ENCODE assay signal across 19 cellular contexts in the genomic region with DNA sequence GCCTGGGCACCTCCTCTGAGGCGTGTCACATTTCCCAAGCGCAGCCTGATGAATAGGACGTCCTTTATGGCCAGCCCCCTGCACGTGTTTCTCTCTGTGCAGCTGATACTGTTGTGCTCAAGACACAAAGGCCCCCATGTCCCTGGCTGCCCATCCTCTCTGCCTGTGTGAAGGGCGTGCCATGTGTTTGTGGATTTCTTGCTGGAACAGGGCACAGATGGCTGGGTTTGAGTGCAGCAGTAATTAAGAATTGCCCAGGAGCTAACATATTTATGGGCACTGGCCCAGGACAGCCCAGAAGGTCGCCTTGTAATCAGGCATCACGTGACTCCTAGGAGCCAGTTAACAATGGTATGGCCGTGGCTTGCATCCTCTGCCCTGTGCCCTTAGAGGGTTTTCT.
DNase-seq lines count a peak whose midpoint lies in the region; ATAC-seq, FAIRE-seq and TF ChIP-seq lines count a peak whose summit lies in the region.
"Had no signal": no experiment of that assay in that cellular context is flagged by ENCODE, and none has a peak within 500 bp of the region (broad histone marks: within the 10 kb centered on the region; RNA-seq: fewer than 3 reads in every experiment).

No MANE protein-coding gene starts in this region.

- H3K36me3 Mint-ChIP-seq in activated T-helper 1 cell treated with anti-CD3 and anti-CD28 coated beads, Interleukin-12 subunit alpha, Interleukin-12 subunit beta, Interleukin-2, Interleukin-4 antibody, amounts not matched to agents 30 ng/mL and 10 ng/mL and 1 ng/mL, durations not matched to agents 14 hours and 24 hours and 36 hours (ENCODE audit: low read depth) = peaks cover 2% of the 10 kb centered on the region
- peaks cover 0 to 14% of the 10 kb centered on the region in 2 donors for H3K36me3 Mint-ChIP-seq in CD4-positive, alpha-beta memory T cell
- H3K36me3 Mint-ChIP-seq in activated CD8-positive, alpha-beta T cell treated with anti-CD3 and anti-CD28 coated beads for 36 hours (ENCODE audit: low read depth) = peaks cover 2% of the 10 kb centered on the region

- H3K27me3 ChIP-seq in HepG2 (ENCODE audit: control insufficient read depth in 1 of 2, insufficient read depth in 2 of 2, low read length in 2 of 2) (no peaks in the 10 kb centered on the region), right lobe of liver (no peaks in the 10 kb centered on the region)
- no peaks in the 10 kb centered on the region for H3K27me3 ChIP-seq in CD4-positive, alpha-beta memory T cell (ENCODE audit: insufficient read depth, low read length)
- H3K27me3 ChIP-seq: brain microvascular endothelial cell, gastrocnemius medialis, sigmoid colon, upper lobe of right lung had no signal

- H3K79me2 ChIP-seq in HepG2 (ENCODE audit: insufficient read depth, low read length) = peaks cover 10% of the 10 kb centered on the region

- no peak overlapping the region for H2AFZ ChIP-seq in HepG2 (ENCODE audit: low read length)

- CTCF ChIA-PET in HepG2 (lab: Yijun Ruan, JAX; ENCODE audit: low intra/inter-chr PET ratio, low total read pairs) = no interaction called here
- CTCF ChIA-PET in CD4-positive, alpha-beta memory T cell (lab: Charles Lee; ENCODE audit: partially characterized antibody) = no interaction called here
- CTCF ChIA-PET in activated CD8-positive, alpha-beta T cell treated with anti-CD3 and anti-CD28 coated beads for 36 hours (lab: Charles Lee) = interaction anchor here (1.2 kb wide), 1 partner anchor 13 kb away, joined by 3 read pairs; no protein-coding TSS in a partner anchor

- no peak overlapping the region for H3K9ac ChIP-seq in HepG2 (ENCODE audit: insufficient read depth, low read depth, low read length)

- H3K36me3 ChIP-seq in HepG2 (replicated peaks in 1 of 2; ENCODE audit: control insufficient read depth in 1 of 2, insufficient read depth in 2 of 2, low read length in 2 of 2) (peaks cover 5 to 33% of the 10 kb centered on the region in 2 experiments; a peak in 4 of 5 replicates), right lobe of liver (no peaks in the 10 kb centered on the region)
- H3K36me3 ChIP-seq in CD4-positive, alpha-beta memory T cell (ENCODE audit: insufficient read depth, low read length) = no peaks in the 10 kb centered on the region
- H3K36me3 ChIP-seq: brain microvascular endothelial cell, gastrocnemius medialis, sigmoid colon, upper lobe of right lung had no signal

- TF ChIP-seq CTCF in HepG2 (CRISPR knock-in tag; IDR thresholded peaks at IDR 0.05) (no peak), right lobe of liver (IDR thresholded peaks at IDR 0.05) (no peak)
- TF ChIP-seq CTCF in activated CD8-positive, alpha-beta T cell treated with anti-CD3 and anti-CD28 coated beads for 36 hours (IDR thresholded peaks at IDR 0.05) = no peak

- peaks cover 13% of the 10 kb centered on the region for H3K4me1 Mint-ChIP-seq in activated T-helper 1 cell treated with anti-CD3 and anti-CD28 coated beads, Interleukin-12 subunit alpha, Interleukin-12 subunit beta, Interleukin-2, Interleukin-4 antibody, amounts not matched to agents 30 ng/mL and 10 ng/mL and 1 ng/mL, durations not matched to agents 14 hours and 24 hours and 36 hours (ENCODE audit: low read depth)
- peaks cover 0 to 17% (median 8%) of the 10 kb centered on the region in 4 donors for H3K4me1 Mint-ChIP-seq in CD4-positive, alpha-beta memory T cell
- H3K4me1 Mint-ChIP-seq in activated CD8-positive, alpha-beta T cell treated with anti-CD3 and anti-CD28 coated beads for 36 hours (ENCODE audit: low read depth) = peaks cover 11% of the 10 kb centered on the region

- intact Hi-C loops in HepG2 (cut with micrococcal nuclease; ENCODE audit: unreplicated experiment) = no loop called here
- intact Hi-C loops in right lobe of liver (cut with DNase I) = no loop called here
- intact Hi-C loops in activated T-helper 1 cell treated with anti-CD3 and anti-CD28 coated beads, Interleukin-12 subunit alpha, Interleukin-12 subunit beta, Interleukin-2, Interleukin-4 antibody, amounts not matched to agents 30 ng/mL and 10 ng/mL and 1 ng/mL, durations not matched to agents 14 hours and 24 hours and 36 hours (cut with micrococcal nuclease) = no loop called here
- intact Hi-C loops in CD4-positive, alpha-beta memory T cell (cut with micrococcal nuclease) = no loop called here
- intact Hi-C loops in activated CD8-positive, alpha-beta T cell treated with anti-CD3 and anti-CD28 coated beads for 36 hours (cut with micrococcal nuclease) = no loop called here

- TF ChIP-seq POLR2A in HepG2 (IDR thresholded peaks at IDR 0.05; ENCODE audit: insufficient read depth in 1 of 2, low read depth in 2 of 2, low read length in 2 of 2) = no peak
- TF ChIP-seq POLR2A in right lobe of liver (IDR thresholded peaks at IDR 0.05) = no peak

- no peak for TF ChIP-seq RAD21 in HepG2 (CRISPR knock-in tag; IDR thresholded peaks at IDR 0.05)

- POLR2A ChIA-PET in HepG2 (lab: Yijun Ruan, JAX) = interaction anchor here (5.9 kb wide), 1 partner anchor 13 kb away, joined by 113 read pairs; no protein-coding TSS in a partner anchor
- POLR2A ChIA-PET in CD4-positive, alpha-beta memory T cell (lab: Charles Lee; ENCODE audit: partially characterized antibody) = no interaction called here
- POLR2A ChIA-PET in activated CD8-positive, alpha-beta T cell treated with anti-CD3 and anti-CD28 coated beads for 36 hours (lab: Charles Lee) = no interaction called here

- WGBS in HepG2 (ENCODE audit: low lambda C conversion rate) = 96% methylated on average over 7 of the region's 8 CpGs
- 86% methylated on average over 2 of the region's 8 CpGs for WGBS in right lobe of liver (ENCODE audit: insufficient coverage, low coverage, low lambda C conversion rate, missing lambda C conversion rate)

- H3K27ac Mint-ChIP-seq in activated T-helper 1 cell treated with anti-CD3 and anti-CD28 coated beads, Interleukin-12 subunit alpha, Interleukin-12 subunit beta, Interleukin-2, Interleukin-4 antibody, amounts not matched to agents 30 ng/mL and 10 ng/mL and 1 ng/mL, durations not matched to agents 14 hours and 24 hours and 36 hours = no peak overlapping the region
- no peak overlapping the region for H3K27ac Mint-ChIP-seq in CD4-positive, alpha-beta memory T cell
- no peak overlapping the region for H3K27ac Mint-ChIP-seq in activated CD8-positive, alpha-beta T cell treated with anti-CD3 and anti-CD28 coated beads for 36 hours
- H3K27ac Mint-ChIP-seq: activated B cell treated with CpG ODN at 0.5 μM for 24 hours; stimulated activated naive CD8-positive, alpha-beta T cell treated with anti-CD3 and anti-CD28 coated beads, Interleukin-15, Interleukin-2, amounts not matched to agents 100 ng/mL and 50 ng/mL, for 24 hours had no signal

- H3K4me3 ChIP-seq in HepG2 (replicated peaks in 1 of 3; ENCODE audit: insufficient read depth in 1 of 3, low read depth in 2 of 3, low read length in 3 of 3) (no peak overlapping the region), right lobe of liver (no peak overlapping the region)
- no peak overlapping the region for H3K4me3 ChIP-seq in CD4-positive, alpha-beta memory T cell (ENCODE audit: low read length in 2 of 2)
- H3K4me3 ChIP-seq: gastrocnemius medialis, sigmoid colon, upper lobe of right lung had no signal

- H3K9me3 ChIP-seq in HepG2 (ENCODE audit: low read length) = no peaks in the 10 kb centered on the region
- H3K9me3 ChIP-seq in right lobe of liver = no peaks in the 10 kb centered on the region
- no peaks in the 10 kb centered on the region for H3K9me3 ChIP-seq in CD4-positive, alpha-beta memory T cell (ENCODE audit: control insufficient read depth in 1 of 2, low read length in 2 of 2)
- H3K9me3 ChIP-seq: gastrocnemius medialis, sigmoid colon, upper lobe of right lung had no signal

- in situ Hi-C loops in HepG2 (cut with HindIII; ENCODE audit: extremely low pct_ligation_motif_present, low pct_unique_long_range_greater_than_20kb) = loop anchor here (5.0 kb wide), 2 partner anchors 37 to 107 kb away; no protein-coding TSS in a partner anchor

- no peaks in the 10 kb centered on the region for H3K27me3 Mint-ChIP-seq in activated T-helper 1 cell treated with anti-CD3 and anti-CD28 coated beads, Interleukin-12 subunit alpha, Interleukin-12 subunit beta, Interleukin-2, Interleukin-4 antibody, amounts not matched to agents 30 ng/mL and 10 ng/mL and 1 ng/mL, durations not matched to agents 14 hours and 24 hours and 36 hours (ENCODE audit: insufficient read depth)
- no peaks in the 10 kb centered on the region for H3K27me3 Mint-ChIP-seq in CD4-positive, alpha-beta memory T cell
- H3K27me3 Mint-ChIP-seq in activated CD8-positive, alpha-beta T cell treated with anti-CD3 and anti-CD28 coated beads for 36 hours = no peaks in the 10 kb centered on the region
- H3K27me3 Mint-ChIP-seq: activated B cell treated with CpG ODN at 0.5 μM for 24 hours; stimulated activated naive CD8-positive, alpha-beta T cell treated with anti-CD3 and anti-CD28 coated beads, Interleukin-15, Interleukin-2, amounts not matched to agents 100 ng/mL and 50 ng/mL, for 24 hours had no signal

- H3K4me2 ChIP-seq in HepG2 (ENCODE audit: low read depth, low read length) = no peak overlapping the region

- H3K27ac ChIP-seq in HepG2 (ENCODE audit: extremely low read length, insufficient read depth, low read length) = no peak overlapping the region
- no peak overlapping the region for H3K27ac ChIP-seq in right lobe of liver
- peak overlapping the region; percentile 14 for H3K27ac ChIP-seq in cingulate gyrus (ENCODE audit: low read depth, low read length)
- H3K27ac ChIP-seq in CD4-positive, alpha-beta memory T cell (ENCODE audit: low read depth, low read length) = no peak overlapping the region
- H3K27ac ChIP-seq: brain microvascular endothelial cell, sigmoid colon, upper lobe of right lung had no signal

- DNase-seq in HepG2 (ENCODE audit: low spot score) (no peak), right lobe of liver (no peak), NCI-H2171 treated with DMSO at 0.1 percent for 48 hours (lab: John Stamatoyannopoulos, UW) (peak; percentile 84)
- no peak for DNase-seq in activated T-helper 1 cell treated with anti-CD3 and anti-CD28 coated beads, Interleukin-12 subunit alpha, Interleukin-12 subunit beta, Interleukin-2, Interleukin-4 antibody, amounts not matched to agents 30 ng/mL and 10 ng/mL and 1 ng/mL, durations not matched to agents 14 hours and 24 hours and 36 hours (ENCODE audit: low spot score)
- no peak for DNase-seq in CD4-positive, alpha-beta memory T cell
- no peak for DNase-seq in activated CD8-positive, alpha-beta T cell treated with anti-CD3 and anti-CD28 coated beads for 36 hours
- DNase-seq: activated B cell treated with CpG ODN at 0.5 μM for 24 hours, brain microvascular endothelial cell, gastrocnemius medialis, KG1, NCI-H1105, SIG-M5, sigmoid colon, upper lobe of right lung had no signal

- H3K9me3 Mint-ChIP-seq in activated T-helper 1 cell treated with anti-CD3 and anti-CD28 coated beads, Interleukin-12 subunit alpha, Interleukin-12 subunit beta, Interleukin-2, Interleukin-4 antibody, amounts not matched to agents 30 ng/mL and 10 ng/mL and 1 ng/mL, durations not matched to agents 14 hours and 24 hours and 36 hours = no peaks in the 10 kb centered on the region
- no peaks in the 10 kb centered on the region for H3K9me3 Mint-ChIP-seq in CD4-positive, alpha-beta memory T cell
- no peaks in the 10 kb centered on the region for H3K9me3 Mint-ChIP-seq in activated CD8-positive, alpha-beta T cell treated with anti-CD3 and anti-CD28 coated beads for 36 hours
- H3K9me3 Mint-ChIP-seq: activated B cell treated with CpG ODN at 0.5 μM for 24 hours; stimulated activated naive CD8-positive, alpha-beta T cell treated with anti-CD3 and anti-CD28 coated beads, Interleukin-15, Interleukin-2, amounts not matched to agents 100 ng/mL and 50 ng/mL, for 24 hours had no signal

- H3K4me1 ChIP-seq in HepG2 (ENCODE audit: insufficient read depth, low read length) (peaks cover 61% of the 10 kb centered on the region), right lobe of liver (peaks cover 0 to 9% (median 0%) of the 10 kb centered on the region in 4 donors)
- H3K4me1 ChIP-seq in CD4-positive, alpha-beta memory T cell (ENCODE audit: insufficient read depth, low read length) = no peaks in the 10 kb centered on the region
- H3K4me1 ChIP-seq: sigmoid colon, upper lobe of right lung had no signal

- no peak overlapping the region for H3K4me3 Mint-ChIP-seq in activated T-helper 1 cell treated with anti-CD3 and anti-CD28 coated beads, Interleukin-12 subunit alpha, Interleukin-12 subunit beta, Interleukin-2, Interleukin-4 antibody, amounts not matched to agents 30 ng/mL and 10 ng/mL and 1 ng/mL, durations not matched to agents 14 hours and 24 hours and 36 hours
- H3K4me3 Mint-ChIP-seq in CD4-positive, alpha-beta memory T cell = no peak overlapping the region
- H3K4me3 Mint-ChIP-seq in activated CD8-positive, alpha-beta T cell treated with anti-CD3 and anti-CD28 coated beads for 36 hours = no peak overlapping the region
- H3K4me3 Mint-ChIP-seq: activated B cell treated with CpG ODN at 0.5 μM for 24 hours; stimulated activated naive CD8-positive, alpha-beta T cell treated with anti-CD3 and anti-CD28 coated beads, Interleukin-15, Interleukin-2, amounts not matched to agents 100 ng/mL and 50 ng/mL, for 24 hours had no signal

- no peak for FAIRE-seq in HepG2 (lab: Jason Lieb, UNC)

- ATAC-seq in HepG2 = no peak
- no peak for ATAC-seq in right lobe of liver
- ATAC-seq in HG03139 (IDR thresholded peaks at IDR 0.05; ENCODE audit: unreplicated experiment) = no peak
- ATAC-seq in activated CD8-positive, alpha-beta T cell treated with anti-CD3 and anti-CD28 coated beads for 36 hours = no peak
- ATAC-seq: gastrocnemius medialis, HCT116, left lobe of liver, upper lobe of right lung had no signal

- no peaks in the 10 kb centered on the region for H4K20me1 ChIP-seq in HepG2 (ENCODE audit: insufficient read depth, low read length)

- TF ChIP-seq EP300 in HepG2 (IDR thresholded peaks at IDR 0.05; ENCODE audit: low read depth in 2 of 2, low read length in 2 of 2) (no peak), HepG2 (CRISPR knock-in tag; IDR thresholded peaks at IDR 0.05; ENCODE audit: borderline replicate concordance) (no peak)

- no TSS peak for BruUV-seq in HepG2 (replicated peaks; lab: Mats Ljungman, UMichigan)
